ENCODE assay signal across 8 cellular contexts in the genomic region with DNA sequence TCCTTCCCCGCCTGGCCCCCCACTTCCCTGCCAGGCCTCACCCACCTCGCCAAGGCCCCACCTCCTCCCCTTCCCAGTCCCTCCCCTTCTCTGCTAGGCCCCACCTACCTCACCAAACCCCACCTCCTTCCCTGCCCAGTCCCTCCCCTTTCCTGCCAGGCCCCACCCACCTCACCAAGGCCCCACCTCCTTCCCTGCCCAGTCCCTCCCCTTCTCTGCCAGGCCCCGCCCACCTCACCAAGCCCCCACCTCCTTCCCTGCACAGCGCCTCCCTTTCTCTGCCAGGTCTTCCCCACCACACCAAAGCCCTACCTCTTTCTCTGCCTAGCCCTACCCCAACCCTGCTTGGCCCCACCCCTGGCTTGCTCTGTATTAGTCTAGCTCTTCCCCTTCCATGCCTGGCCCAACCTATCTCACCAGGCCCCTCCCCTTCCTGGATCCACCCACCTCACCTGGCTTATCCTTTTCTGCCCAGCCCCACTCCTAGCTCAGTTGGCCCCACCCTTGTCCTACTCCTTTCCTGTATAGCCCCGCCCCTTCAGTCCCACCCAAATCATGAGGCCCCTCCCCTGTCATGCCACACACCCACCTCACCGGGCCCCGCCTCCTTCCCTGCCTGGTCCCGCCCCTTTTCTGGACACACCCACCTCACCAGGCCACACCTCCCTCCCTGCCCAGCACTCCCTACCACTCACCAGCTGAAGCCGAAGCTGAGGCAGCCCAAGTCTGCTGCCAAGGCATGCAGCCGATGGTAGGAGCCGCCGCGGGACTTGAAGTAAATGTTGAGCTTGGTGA. TPM values are rescaled to one million over a fixed set of nuclear protein-coding genes. Genes with fewer than 3 reads are reported as not detected.
DNase-seq lines count a peak whose midpoint lies in the region; ATAC-seq and TF ChIP-seq lines count a peak whose summit lies in the region.

No MANE protein-coding gene starts in this region.

- no peaks in the 10 kb centered on the region for H3K4me1 Mint-ChIP-seq in GM23338

- no peaks in the 10 kb centered on the region for H3K27me3 ChIP-seq in GM23338 (ENCODE audit: insufficient read depth)

- H3K9me3 Mint-ChIP-seq in GM23338 = peaks cover 4% of the 10 kb centered on the region; the same call in 2 of the 3 replicates

- H3K79me2 ChIP-seq in GM23338 (replicated peaks; ENCODE audit: insufficient read depth) = no peaks in the 10 kb centered on the region

- H3K9me2 ChIP-seq in GM23338 (ENCODE audit: insufficient read depth) = no peaks in the 10 kb centered on the region

- H3K36me3 ChIP-seq in GM23338 (ENCODE audit: insufficient read depth) = no peaks in the 10 kb centered on the region

- H3K27me3 Mint-ChIP-seq in GM23338 (ENCODE audit: insufficient read depth, low read depth, poor library complexity) = peaks cover 11% of the 10 kb centered on the region

- DNase-seq in CMK (ENCODE audit: low read depth) (peak; percentile 52), GM23338 (ENCODE audit: low spot score) (peak; percentile 90), SW480 (ENCODE audit: low spot score) (peak; percentile 77), iris pigment epithelial cell (ENCODE audit: low read depth) (peak; percentile 14), HCEC 1CT (no peak), AG08395 (ENCODE audit: low spot score) (no peak), retina (no peak)

- no peak overlapping the region for H2AFZ ChIP-seq in GM23338

- H4K20me1 ChIP-seq in GM23338 (replicated peaks; ENCODE audit: insufficient read depth) = 0 out of 2 replicates have a peak, but pooled peaks cover 3% of the 10 kb centered on the region

- H3K4me1 ChIP-seq in GM23338 (ENCODE audit: insufficient read depth) = no peaks in the 10 kb centered on the region

- peak; percentile 85 for ATAC-seq in GM23338
- no peak for ATAC-seq in HG03095 (IDR thresholded peaks at IDR 0.05; ENCODE audit: unreplicated experiment)

- H3K4me3 ChIP-seq in GM23338 = no peak overlapping the region

- H3K36me3 Mint-ChIP-seq in GM23338 (ENCODE audit: low read depth) = peaks cover 65% of the 10 kb centered on the region

- no peak overlapping the region for H3K27ac ChIP-seq in GM23338 (ENCODE audit: low read depth)

- no peak overlapping the region for H3K4me2 ChIP-seq in GM23338

- no peak for TF ChIP-seq CTCF in GM23338 (conservative IDR thresholded peaks at IDR 0.05; ENCODE audit: low read depth in 2 of 2)

- H3K27ac Mint-ChIP-seq in GM23338 = no peak overlapping the region

- no peaks in the 10 kb centered on the region; the same call in 1 of the 2 replicates for H3F3A ChIP-seq in GM23338 (replicated peaks; ENCODE audit: low read depth)

- H3K4me3 Mint-ChIP-seq in GM23338 = no peak overlapping the region

TF ChIP-seq in GM23338, 12 proteins besides CTCF, POLR2A, EP300 and RAD21:
- no peak for TF ChIP-seq EZH2 (IDR thresholded peaks at IDR 0.05; ENCODE audit: low read depth, unreplicated experiment)
- TF ChIP-seq CREB1 (CRISPR knock-in tag; IDR thresholded peaks at IDR 0.05; ENCODE audit: low read depth) = no peak
- no peak for TF ChIP-seq JUNB (IDR thresholded peaks at IDR 0.05; ENCODE audit: unreplicated experiment)
- no peak for TF ChIP-seq NANOG (IDR thresholded peaks at IDR 0.05; ENCODE audit: borderline replicate concordance)
- no peak for TF ChIP-seq EZH2phosphoT487 (IDR thresholded peaks at IDR 0.05; ENCODE audit: unreplicated experiment)
- no peak for TF ChIP-seq ZNF331 (CRISPR knock-in tag; IDR thresholded peaks at IDR 0.05; ENCODE audit: low read depth)
- TF ChIP-seq, protein P1, sequence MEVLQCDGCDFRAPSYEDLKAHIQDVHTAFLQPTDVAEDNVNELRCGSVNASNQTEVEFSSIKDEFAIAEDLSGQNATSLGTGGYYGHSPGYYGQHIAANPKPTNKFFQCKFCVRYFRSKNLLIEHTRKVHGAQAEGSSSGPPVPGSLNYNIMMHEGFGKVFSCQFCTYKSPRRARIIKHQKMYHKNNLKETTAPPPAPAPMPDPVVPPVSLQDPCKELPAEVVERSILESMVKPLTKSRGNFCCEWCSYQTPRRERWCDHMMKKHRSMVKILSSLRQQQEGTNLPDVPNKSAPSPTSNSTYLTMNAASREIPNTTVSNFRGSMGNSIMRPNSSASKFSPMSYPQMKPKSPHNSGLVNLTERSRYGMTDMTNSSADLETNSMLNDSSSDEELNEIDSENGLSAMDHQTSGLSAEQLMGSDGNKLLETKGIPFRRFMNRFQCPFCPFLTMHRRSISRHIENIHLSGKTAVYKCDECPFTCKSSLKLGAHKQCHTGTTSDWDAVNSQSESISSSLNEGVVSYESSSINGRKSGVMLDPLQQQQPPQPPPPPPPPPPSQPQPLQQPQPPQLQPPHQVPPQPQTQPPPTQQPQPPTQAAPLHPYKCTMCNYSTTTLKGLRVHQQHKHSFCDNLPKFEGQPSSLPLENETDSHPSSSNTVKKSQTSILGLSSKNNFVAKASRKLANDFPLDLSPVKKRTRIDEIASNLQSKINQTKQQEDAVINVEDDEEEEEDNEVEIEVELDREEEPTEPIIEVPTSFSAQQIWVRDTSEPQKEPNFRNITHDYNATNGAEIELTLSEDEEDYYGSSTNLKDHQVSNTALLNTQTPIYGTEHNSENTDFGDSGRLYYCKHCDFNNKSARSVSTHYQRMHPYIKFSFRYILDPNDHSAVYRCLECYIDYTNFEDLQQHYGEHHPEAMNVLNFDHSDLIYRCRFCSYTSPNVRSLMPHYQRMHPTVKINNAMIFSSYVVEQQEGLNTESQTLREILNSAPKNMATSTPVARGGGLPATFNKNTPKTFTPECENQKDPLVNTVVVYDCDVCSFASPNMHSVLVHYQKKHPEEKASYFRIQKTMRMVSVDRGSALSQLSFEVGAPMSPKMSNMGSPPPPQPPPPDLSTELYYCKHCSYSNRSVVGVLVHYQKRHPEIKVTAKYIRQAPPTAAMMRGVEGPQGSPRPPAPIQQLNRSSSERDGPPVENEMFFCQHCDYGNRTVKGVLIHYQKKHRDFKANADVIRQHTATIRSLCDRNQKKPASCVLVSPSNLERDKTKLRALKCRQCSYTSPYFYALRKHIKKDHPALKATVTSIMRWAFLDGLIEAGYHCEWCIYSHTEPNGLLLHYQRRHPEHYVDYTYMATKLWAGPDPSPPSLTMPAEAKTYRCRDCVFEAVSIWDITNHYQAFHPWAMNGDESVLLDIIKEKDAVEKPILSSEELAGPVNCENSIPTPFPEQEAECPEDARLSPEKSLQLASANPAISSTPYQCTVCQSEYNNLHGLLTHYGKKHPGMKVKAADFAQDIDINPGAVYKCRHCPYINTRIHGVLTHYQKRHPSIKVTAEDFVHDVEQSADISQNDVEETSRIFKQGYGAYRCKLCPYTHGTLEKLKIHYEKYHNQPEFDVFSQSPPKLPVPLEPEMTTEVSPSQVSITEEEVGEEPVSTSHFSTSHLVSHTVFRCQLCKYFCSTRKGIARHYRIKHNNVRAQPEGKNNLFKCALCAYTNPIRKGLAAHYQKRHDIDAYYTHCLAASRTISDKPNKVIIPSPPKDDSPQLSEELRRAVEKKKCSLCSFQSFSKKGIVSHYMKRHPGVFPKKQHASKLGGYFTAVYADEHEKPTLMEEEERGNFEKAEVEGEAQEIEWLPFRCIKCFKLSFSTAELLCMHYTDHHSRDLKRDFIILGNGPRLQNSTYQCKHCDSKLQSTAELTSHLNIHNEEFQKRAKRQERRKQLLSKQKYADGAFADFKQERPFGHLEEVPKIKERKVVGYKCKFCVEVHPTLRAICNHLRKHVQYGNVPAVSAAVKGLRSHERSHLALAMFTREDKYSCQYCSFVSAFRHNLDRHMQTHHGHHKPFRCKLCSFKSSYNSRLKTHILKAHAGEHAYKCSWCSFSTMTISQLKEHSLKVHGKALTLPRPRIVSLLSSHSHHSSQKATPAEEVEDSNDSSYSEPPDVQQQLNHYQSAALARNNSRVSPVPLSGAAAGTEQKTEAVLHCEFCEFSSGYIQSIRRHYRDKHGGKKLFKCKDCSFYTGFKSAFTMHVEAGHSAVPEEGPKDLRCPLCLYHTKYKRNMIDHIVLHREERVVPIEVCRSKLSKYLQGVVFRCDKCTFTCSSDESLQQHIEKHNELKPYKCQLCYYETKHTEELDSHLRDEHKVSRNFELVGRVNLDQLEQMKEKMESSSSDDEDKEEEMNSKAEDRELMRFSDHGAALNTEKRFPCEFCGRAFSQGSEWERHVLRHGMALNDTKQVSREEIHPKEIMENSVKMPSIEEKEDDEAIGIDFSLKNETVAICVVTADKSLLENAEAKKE (CRISPR knock-in tag; IDR thresholded peaks at IDR 0.05) = no peak
- TF ChIP-seq, protein P2, sequence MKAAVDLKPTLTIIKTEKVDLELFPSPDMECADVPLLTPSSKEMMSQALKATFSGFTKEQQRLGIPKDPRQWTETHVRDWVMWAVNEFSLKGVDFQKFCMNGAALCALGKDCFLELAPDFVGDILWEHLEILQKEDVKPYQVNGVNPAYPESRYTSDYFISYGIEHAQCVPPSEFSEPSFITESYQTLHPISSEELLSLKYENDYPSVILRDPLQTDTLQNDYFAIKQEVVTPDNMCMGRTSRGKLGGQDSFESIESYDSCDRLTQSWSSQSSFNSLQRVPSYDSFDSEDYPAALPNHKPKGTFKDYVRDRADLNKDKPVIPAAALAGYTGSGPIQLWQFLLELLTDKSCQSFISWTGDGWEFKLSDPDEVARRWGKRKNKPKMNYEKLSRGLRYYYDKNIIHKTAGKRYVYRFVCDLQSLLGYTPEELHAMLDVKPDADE (IDR thresholded peaks at IDR 0.05) = no peak

RNA-seq across cellular contexts. Expression of a gene that starts 16.2 kb away (rescaled TPM):
- total RNA-seq in GM23338 (2014; rRNA removed; shearing (Covaris generic)) = 11.1 and 11.7 TPM in 2 replicates
- polyA plus RNA-seq in GM23338 (2016; fragmentation: Nextera tagmentation; extraction: Ambion mirVana) = 12.2 and 15.9 TPM in 2 replicates

RNA-seq across cellular contexts. Expression of a gene that starts 39.4 kb away (rescaled TPM):
- total RNA-seq in GM23338 (2014; rRNA removed; shearing (Covaris generic)) = 235 and 263 TPM in 2 replicates
- polyA plus RNA-seq in GM23338 (2016; fragmentation: Nextera tagmentation; extraction: Ambion mirVana) = 263 and 269 TPM in 2 replicates

RNA-seq across cellular contexts. Expression of a gene that starts 39.7 kb away (rescaled TPM):
- total RNA-seq in GM23338 (2014; rRNA removed; shearing (Covaris generic)) = 49.6 and 75.3 TPM in 2 replicates
- polyA plus RNA-seq in GM23338 (2016; fragmentation: Nextera tagmentation; extraction: Ambion mirVana) = 40.2 and 44.2 TPM in 2 replicates

RNA-seq across cellular contexts. Expression of a gene that starts 48.0 kb away (rescaled TPM):
- total RNA-seq in GM23338 (2014; rRNA removed; shearing (Covaris generic)) = 81.9 and 138 TPM in 2 replicates
- 13.8 and 14.3 TPM in 2 replicates for polyA plus RNA-seq in GM23338 (2016; fragmentation: Nextera tagmentation; extraction: Ambion mirVana)

Comparison
In these comparisons a context has a peak if more than half of its experiments do, and no peak if none do; other contexts are left out.
1. DNase-seq: peak in CMK (single experiment), GM23338 (single experiment), SW480 (single experiment) and iris pigment epithelial cell (single experiment); none in HCEC 1CT (single experiment), AG08395 (single experiment) and retina (single experiment).